10 cellular contexts compared by ENCODE assay signal in genomic region chr17:31269597-31269996, GRCh38. TPM values are rescaled to one million over a fixed set of nuclear protein-coding genes. Genes with fewer than 3 reads are reported as not detected.
DNase-seq lines count a peak whose midpoint lies in the region; TF ChIP-seq lines count a peak whose summit lies in the region.
"Had no signal": no experiment of that assay in that cellular context is flagged by ENCODE, and none has a peak within 500 bp of the region (broad histone marks: within the 10 kb centered on the region; RNA-seq: fewer than 3 reads in every experiment).

No MANE protein-coding gene starts in this region.

- H3K9me2 ChIP-seq in SK-N-SH: peaks cover 4% of the 10 kb centered on the region; the same call in 1 of the 2 replicates

- TF ChIP-seq RAD21 in SK-N-SH (IDR thresholded peaks at IDR 0.05; ENCODE audit: low read length): peak; percentile 2; the same call in 1 of the 2 replicates

- POLR2A ChIA-PET in SK-N-SH (lab: Yijun Ruan, JAX): no interaction called here

- peaks cover 46% of the 10 kb centered on the region for H3F3A ChIP-seq in SK-N-SH (replicated peaks; ENCODE audit: insufficient read depth)

- CTCF ChIA-PET in SK-N-SH (lab: Yijun Ruan, JAX): no interaction called here

- no peaks in the 10 kb centered on the region for H3K27me3 ChIP-seq in SK-N-SH (ENCODE audit: insufficient read depth)

- H3K79me2 ChIP-seq in SK-N-SH (ENCODE audit: insufficient read depth): peaks cover 4% of the 10 kb centered on the region; the same call in 1 of the 2 replicates

- peaks cover 5 to 32% of the 10 kb centered on the region in 2 experiments for H3K4me1 ChIP-seq in SK-N-SH (ENCODE audit: control insufficient read depth in 1 of 2, insufficient read depth in 2 of 2, low read depth in 1 of 2, low read length in 1 of 2)

- no peaks in the 10 kb centered on the region for H4K20me1 ChIP-seq in SK-N-SH (ENCODE audit: insufficient read depth)

- no peaks in the 10 kb centered on the region for H3K9me3 ChIP-seq in SK-N-SH

- peak overlapping the region; percentile 79 to 91 for H3K27ac ChIP-seq in SK-N-SH (ENCODE audit: low read depth in 2 of 2, low read length in 1 of 2)

- peak; percentile 95 for DNase-seq in ELR (ENCODE audit: low read depth)
- no peak for DNase-seq in SK-N-SH
- DNase-seq in fibroblast of the conjunctiva (ENCODE audit: low read depth): peak; percentile 83
- DNase-seq in pons (ENCODE audit: low spot score): peak; percentile 51
- no peak for DNase-seq in effector CD8-positive, alpha-beta T cell (lab: John Stamatoyannopoulos, UW)
- no peak for DNase-seq in stimulated activated CD4-positive, alpha-beta T cell treated with anti-CD3 and anti-CD28 coated beads, Interleukin-4, amount 100 ng/mL, for 4 hours
- DNase-seq in cerebellar cortex (ENCODE audit: low spot score): no peak
- DNase-seq in globus pallidus (ENCODE audit: low spot score): no peak
- DNase-seq: effector memory CD4-positive, alpha-beta T cell; T-helper 1 cell had no signal

- H3K4me3 ChIP-seq in SK-N-SH (ENCODE audit: low read depth in 2 of 2, low read length in 1 of 2): no peak overlapping the region

- H3K36me3 ChIP-seq in SK-N-SH (replicated peaks in 1 of 2; ENCODE audit: control insufficient read depth in 1 of 2, insufficient read depth in 2 of 2, low read length in 1 of 2): peaks cover 28 to 66% of the 10 kb centered on the region in 2 experiments

- no peak for TF ChIP-seq CTCF in SK-N-SH (IDR thresholded peaks at IDR 0.05)

- H3K4me2 ChIP-seq in SK-N-SH: peak overlapping the region; percentile 49; the same call in 1 of the 2 replicates

- peak overlapping the region; percentile 20; the same call in 1 of the 2 replicates for H3K9ac ChIP-seq in SK-N-SH

- no peak overlapping the region for H2AFZ ChIP-seq in SK-N-SH (ENCODE audit: low read depth)

- peak in 1 of 2 experiments; percentile 98; a peak in 2 of 4 replicates for TF ChIP-seq EP300 in SK-N-SH (IDR thresholded peaks at IDR 0.05; ENCODE audit: borderline replicate concordance in 1 of 2, low read depth in 1 of 2, low read length in 1 of 2)

- WGBS in SK-N-SH (ENCODE audit: low lambda C conversion rate): 0% methylated on average over 1 of the region's 1 CpG

TF ChIP-seq in SK-N-SH, 30 proteins besides CTCF, POLR2A, EP300 and RAD21 (continues in another document):
- no peak for TF ChIP-seq GABPA (IDR thresholded peaks at IDR 0.05; ENCODE audit: low read depth)
- no peak for TF ChIP-seq GATA2 (CRISPR knock-in tag; IDR thresholded peaks at IDR 0.05)
- peak; percentile 90 for TF ChIP-seq USF1 (IDR thresholded peaks at IDR 0.05; ENCODE audit: borderline replicate concordance, low read depth)
- no peak for TF ChIP-seq EZH2phosphoT487 (IDR thresholded peaks at IDR 0.05; ENCODE audit: borderline replicate concordance, low read depth)
- TF ChIP-seq NFIC (IDR thresholded peaks at IDR 0.05; ENCODE audit: borderline replicate concordance): peak; percentile 93
- TF ChIP-seq ZBTB33 (IDR thresholded peaks at IDR 0.05; ENCODE audit: borderline replicate concordance, low read depth): peak; percentile 83
- TF ChIP-seq MAX (IDR thresholded peaks at IDR 0.05; ENCODE audit: low read depth): peak; percentile 90
- TF ChIP-seq RXRA (IDR thresholded peaks at IDR 0.05; ENCODE audit: borderline replicate concordance, low read depth): peak; percentile 96
- no peak for TF ChIP-seq MXI1 (IDR thresholded peaks at IDR 0.05; ENCODE audit: low read depth, low read length)
- TF ChIP-seq FOSL2 (IDR thresholded peaks at IDR 0.05; ENCODE audit: borderline replicate concordance, low read depth): peak; percentile 92
- TF ChIP-seq ELF1 (IDR thresholded peaks at IDR 0.05): no peak; the same call in 1 of the 2 replicates
- peak; percentile 85 for TF ChIP-seq REST (IDR thresholded peaks at IDR 0.05; ENCODE audit: low read depth, low read length)
- TF ChIP-seq TAF1 (IDR thresholded peaks at IDR 0.05; ENCODE audit: borderline replicate concordance, low read depth, low read length): peak; percentile 62; the same call in 1 of the 2 replicates
- peak; percentile 95 for TF ChIP-seq TCF12 (IDR thresholded peaks at IDR 0.05)
- no peak for TF ChIP-seq RCOR1 (IDR thresholded peaks at IDR 0.05; ENCODE audit: low read length)
- no peak for TF ChIP-seq NRF1 (IDR thresholded peaks at IDR 0.05; ENCODE audit: low read depth, low read length)
- TF ChIP-seq FOXM1 (IDR thresholded peaks at IDR 0.05; ENCODE audit: low read depth): peak; percentile 88
- peak; percentile 79; the same call in 1 of the 2 replicates for TF ChIP-seq PBX3 (IDR thresholded peaks at IDR 0.05)
- TF ChIP-seq TEAD4 (IDR thresholded peaks at IDR 0.05; ENCODE audit: borderline replicate concordance, insufficient read depth): peak; percentile 99
- no peak for TF ChIP-seq FOXJ3 (CRISPR knock-in tag; IDR thresholded peaks at IDR 0.05)

RNA-seq across cellular contexts. Expression of gene OMG, which starts 27.4 kb away (rescaled TPM):
- 0.61 and 0.99 TPM in 2 replicates for polyA plus RNA-seq in SK-N-SH (2012; rRNA removed)
- 1.1 and 1.5 TPM in 2 replicates for polyA plus RNA-seq in SK-N-SH (2012; cell fraction: cytosol; rRNA removed)
- 0.38 TPM in 1 of 2 replicates, not detected in the other for polyA plus RNA-seq in SK-N-SH (2012; cell fraction: nucleus; rRNA removed)

RNA-seq across cellular contexts. Expression of gene EVI2B, which starts 44.3 kb away (rescaled TPM):
- 0.64 and 0.78 TPM in 2 replicates for polyA plus RNA-seq in SK-N-SH (2012; rRNA removed)
- 0.94 and 1.1 TPM in 2 replicates for polyA plus RNA-seq in SK-N-SH (2012; cell fraction: cytosol; rRNA removed)
- 0.04 and 0.27 TPM in 2 replicates for polyA plus RNA-seq in SK-N-SH (2012; cell fraction: nucleus; rRNA removed)

RNA-seq across cellular contexts. Expression of gene EVI2A, which starts 51.8 kb away (rescaled TPM):
- 1.3 and 1.9 TPM in 2 replicates for polyA plus RNA-seq in SK-N-SH (2012; rRNA removed)
- 2.6 and 3.2 TPM in 2 replicates for polyA plus RNA-seq in SK-N-SH (2012; cell fraction: cytosol; rRNA removed)
- 0.32 and 0.76 TPM in 2 replicates for polyA plus RNA-seq in SK-N-SH (2012; cell fraction: nucleus; rRNA removed)

Comparison
In these comparisons a context has a peak if more than half of its experiments do, and no peak if none do; other contexts are left out.
1. DNase-seq: peak in ELR (single experiment), fibroblast of the conjunctiva (single experiment) and pons (single experiment); none in SK-N-SH (single experiment), effector CD8-positive, alpha-beta T cell (single experiment), stimulated activated CD4-positive, alpha-beta T cell treated with anti-CD3 and anti-CD28 coated beads, Interleukin-4, amount 100 ng/mL, for 4 hours (0 of 2), cerebellar cortex (single experiment) and globus pallidus (single experiment).